15 cellular contexts compared by ENCODE assay signal in the genomic region with DNA sequence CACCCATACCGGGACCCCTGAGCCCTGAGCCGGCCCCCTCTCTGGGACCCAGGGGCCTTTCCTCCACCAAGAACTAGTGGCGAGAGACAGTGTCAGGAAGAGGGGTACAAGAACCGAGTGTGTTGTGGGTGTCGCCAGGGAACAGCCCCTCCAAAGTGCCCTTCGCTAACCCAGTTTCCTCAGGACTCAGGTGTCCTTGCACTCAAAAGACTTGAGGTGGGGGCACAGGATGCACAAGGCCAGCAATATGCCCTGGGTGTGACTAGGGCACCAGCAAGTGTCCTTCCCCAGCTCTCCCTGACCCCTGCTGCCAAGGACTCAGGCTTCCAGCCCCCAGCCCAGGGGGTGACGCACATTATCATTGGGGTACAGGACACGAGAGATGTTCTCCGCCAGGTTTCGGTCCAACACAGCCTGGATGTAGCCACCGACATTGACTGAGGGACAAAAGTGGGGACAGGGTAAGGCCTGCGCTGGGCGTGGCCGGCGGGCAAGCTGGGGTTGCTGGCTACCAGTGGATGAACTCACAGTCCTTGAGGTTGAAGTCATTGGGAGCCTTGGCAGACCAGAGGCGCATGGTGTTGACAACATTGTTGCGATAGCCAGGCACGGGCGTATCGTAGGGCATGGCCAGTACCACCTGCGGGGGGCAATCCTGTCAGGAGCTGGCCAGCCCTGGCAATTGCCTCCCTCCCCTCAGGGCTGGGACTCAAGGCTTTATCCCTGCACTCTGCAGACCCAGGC. TPM values are rescaled to one million over a fixed set of nuclear protein-coding genes. Genes with fewer than 3 reads are reported as not detected.
A peak's percentile ranks its signal among the peaks of the same experiment; 100 is the strongest.
DNase-seq lines count a peak whose midpoint lies in the region; ATAC-seq and TF ChIP-seq lines count a peak whose summit lies in the region.
"Had no signal": no experiment of that assay in that cellular context is flagged by ENCODE, and none has a peak within 500 bp of the region (broad histone marks: within the 10 kb centered on the region; RNA-seq: fewer than 3 reads in every experiment).

No MANE protein-coding gene starts in this region.

- no peaks in the 10 kb centered on the region for H3K27me3 ChIP-seq in IMR-90 (ENCODE audit: control insufficient read depth, insufficient read depth, low read length)
- H3K27me3 ChIP-seq in neuronal stem cell (ENCODE audit: control insufficient read depth in 3 of 3, insufficient read depth in 3 of 3, low read depth in 1 of 3, low read length in 3 of 3): no peaks in the 10 kb centered on the region

- H3K4me3 Mint-ChIP-seq in chondrocyte (ENCODE audit: unreplicated experiment): no peak overlapping the region
- no peak overlapping the region for H3K4me3 Mint-ChIP-seq in stimulated activated effector memory CD8-positive, alpha-beta T cell treated with anti-CD3 and anti-CD28 coated beads, Interleukin-12 subunit alpha, Interleukin-12 subunit beta, amount 100 ng/mL, for 72 hours
- H3K4me3 Mint-ChIP-seq in progenitor cell of endocrine pancreas (ENCODE audit: low read depth): no peak overlapping the region

- CTCF ChIA-PET in IMR-90 (lab: Yijun Ruan, JAX): no interaction called here

- no peak overlapping the region for H2BK5ac ChIP-seq in IMR-90 (ENCODE audit: low read depth, low read length, poor library complexity, severe bottlenecking)
- H2BK5ac ChIP-seq in neuronal stem cell (ENCODE audit: low read length): peak overlapping the region; percentile 55

- H3K9me1 ChIP-seq in IMR-90 (ENCODE audit: insufficient read depth, low read length): 0 out of 2 replicates have a peak, but pooled peaks cover 1% of the 10 kb centered on the region

- H3K56ac ChIP-seq in IMR-90 (ENCODE audit: extremely low read depth, insufficient read depth, low read length): no peak overlapping the region

- H2BK12ac ChIP-seq in neuronal stem cell (ENCODE audit: low read length): no peak overlapping the region

- H3K36me3 Mint-ChIP-seq in chondrocyte (ENCODE audit: low read depth) (no peaks in the 10 kb centered on the region), progenitor cell of endocrine pancreas (ENCODE audit: insufficient read depth) (peaks cover under 1% of the 10 kb centered on the region)
- H3K36me3 Mint-ChIP-seq in stimulated activated effector memory CD8-positive, alpha-beta T cell treated with anti-CD3 and anti-CD28 coated beads, Interleukin-12 subunit alpha, Interleukin-12 subunit beta, amount 100 ng/mL, for 72 hours: peaks cover 19% of the 10 kb centered on the region

- no TSS peak for BruUV-seq in IMR-90 (replicated peaks; lab: Mats Ljungman, UMichigan)

- H3K9ac ChIP-seq in IMR-90 (ENCODE audit: low read depth, low read length) (no peak overlapping the region), neuronal stem cell (ENCODE audit: low read depth, low read length, poor library complexity) (no peak overlapping the region)

- no peak overlapping the region for H4K8ac ChIP-seq in IMR-90 (ENCODE audit: low read depth in 2 of 2, low read length in 2 of 2)
- H4K8ac ChIP-seq in neuronal stem cell (ENCODE audit: low read depth, low read length): no peak overlapping the region

- H4K91ac ChIP-seq in IMR-90 (ENCODE audit: insufficient read depth, low read depth, low read length) (no peak overlapping the region), neuronal stem cell (ENCODE audit: low read depth, low read length, poor library complexity) (no peak overlapping the region)

- no peak for ATAC-seq in IMR-90 (ENCODE audit: low read depth)
- no peak for ATAC-seq in stimulated activated effector memory CD8-positive, alpha-beta T cell treated with anti-CD3 and anti-CD28 coated beads, Interleukin-12 subunit alpha, Interleukin-12 subunit beta, amount 100 ng/mL, for 72 hours
- no peak for ATAC-seq in HG03378 (IDR thresholded peaks at IDR 0.05; ENCODE audit: unreplicated experiment)
- no peak for ATAC-seq in GM19467 (IDR thresholded peaks at IDR 0.05; ENCODE audit: unreplicated experiment)

- H2BK15ac ChIP-seq in IMR-90 (ENCODE audit: low read depth, low read length): no peak overlapping the region
- no peak overlapping the region for H2BK15ac ChIP-seq in neuronal stem cell (ENCODE audit: low read length)

- in situ Hi-C loops in IMR-90 (cut with MboI; ENCODE audit: low sequenced_read_pairs): no loop called here

- TF ChIP-seq CTCF in IMR-90 (conservative IDR thresholded peaks at IDR 0.05; ENCODE audit: low read depth, low read length) (no peak), chondrocyte (IDR thresholded peaks at IDR 0.05) (no peak), progenitor cell of endocrine pancreas (IDR thresholded peaks at IDR 0.05; ENCODE audit: unreplicated experiment) (no peak)

- H3K4me1 ChIP-seq in IMR-90 (ENCODE audit: control insufficient read depth, insufficient read depth, low read length): peaks cover 1% of the 10 kb centered on the region; the same call in 1 of the 2 replicates
- H3K4me1 ChIP-seq in neuronal stem cell (ENCODE audit: control insufficient read depth in 2 of 2, insufficient read depth in 1 of 2, low read depth in 1 of 2, low read length in 2 of 2): peaks cover 11 to 30% of the 10 kb centered on the region in 2 donors

- H3K79me1 ChIP-seq in IMR-90 (ENCODE audit: low read depth in 1 of 2, low read length in 2 of 2) (no peaks in the 10 kb centered on the region), neuronal stem cell (ENCODE audit: low read depth, low read length) (peaks cover 4% of the 10 kb centered on the region)

- H3K9me3 Mint-ChIP-seq in chondrocyte (ENCODE audit: low read depth): no peaks in the 10 kb centered on the region
- no peaks in the 10 kb centered on the region for H3K9me3 Mint-ChIP-seq in stimulated activated effector memory CD8-positive, alpha-beta T cell treated with anti-CD3 and anti-CD28 coated beads, Interleukin-12 subunit alpha, Interleukin-12 subunit beta, amount 100 ng/mL, for 72 hours
- H3K9me3 Mint-ChIP-seq in progenitor cell of endocrine pancreas (ENCODE audit: low read depth): no peaks in the 10 kb centered on the region

- H3K27me3 Mint-ChIP-seq in chondrocyte (ENCODE audit: low read depth): no peaks in the 10 kb centered on the region
- H3K27me3 Mint-ChIP-seq in progenitor cell of endocrine pancreas: peaks cover 1% of the 10 kb centered on the region

- H3K9me3 ChIP-seq in IMR-90 (ENCODE audit: control insufficient read depth, insufficient read depth, low read length) (no peaks in the 10 kb centered on the region), neuronal stem cell (replicated peaks in 1 of 2; ENCODE audit: control insufficient read depth in 2 of 2, insufficient read depth in 1 of 2, low read depth in 1 of 2, low read length in 2 of 2) (no peaks in the 10 kb centered on the region)

- dilution Hi-C loops in IMR-90 (cut with HindIII; ENCODE audit: low sequenced_read_pairs, unreplicated experiment): no loop called here

- peaks cover 5% of the 10 kb centered on the region for H4K20me1 ChIP-seq in IMR-90 (ENCODE audit: insufficient read depth, low read length)

- 92% methylated on average over 8 of the region's 21 CpGs; no CpG with 5 or more reads in 1 of the 2 experiments for WGBS in IMR-90 (ENCODE audit: extremely low coverage in 2 of 2, insufficient read length in 1 of 2), 2 experiments
- no CpG with 5 or more reads among the region's 21 CpGs for WGBS in neuronal stem cell (ENCODE audit: extremely low coverage in 2 of 2, insufficient read length in 2 of 2, insufficient replicate concordance in 1 of 2), 2 donors

- H3K4me3 ChIP-seq in IMR-90 (ENCODE audit: insufficient read depth, low read depth, low read length) (no peak overlapping the region), neuronal stem cell (ENCODE audit: low read length in 2 of 2) (no peak overlapping the region)

- no peak for TF ChIP-seq POLR2A in IMR-90 (IDR thresholded peaks at IDR 0.05; ENCODE audit: low read depth, low read length)

- H3K18ac ChIP-seq in IMR-90 (ENCODE audit: low read depth, low read length) (no peak overlapping the region), neuronal stem cell (ENCODE audit: low read length) (peak overlapping the region; percentile 40)

- H3K4me1 Mint-ChIP-seq in chondrocyte (ENCODE audit: low read depth) (peaks cover 9% of the 10 kb centered on the region), progenitor cell of endocrine pancreas (ENCODE audit: low read depth) (peaks cover 10% of the 10 kb centered on the region)
- H3K4me1 Mint-ChIP-seq in stimulated activated effector memory CD8-positive, alpha-beta T cell treated with anti-CD3 and anti-CD28 coated beads, Interleukin-12 subunit alpha, Interleukin-12 subunit beta, amount 100 ng/mL, for 72 hours: peaks cover 38% of the 10 kb centered on the region

- no peak overlapping the region for H2AFZ ChIP-seq in IMR-90 (replicated peaks; ENCODE audit: low read length, poor library complexity)
- H2AFZ ChIP-seq in neuronal stem cell (ENCODE audit: low read length): no peak overlapping the region

- no peak overlapping the region for H2BK20ac ChIP-seq in IMR-90 (ENCODE audit: low read depth, low read length)

- H3K27ac Mint-ChIP-seq in chondrocyte (ENCODE audit: unreplicated experiment) (no peak overlapping the region), progenitor cell of endocrine pancreas (no peak overlapping the region)
- peak overlapping the region; percentile 48 for H3K27ac Mint-ChIP-seq in stimulated activated effector memory CD8-positive, alpha-beta T cell treated with anti-CD3 and anti-CD28 coated beads, Interleukin-12 subunit alpha, Interleukin-12 subunit beta, amount 100 ng/mL, for 72 hours

- H3K14ac ChIP-seq in IMR-90 (replicated peaks; ENCODE audit: low read depth, low read length): no peak overlapping the region
- H3K14ac ChIP-seq in neuronal stem cell (ENCODE audit: low read length): no peak overlapping the region

- H2AK9ac ChIP-seq in IMR-90 (replicated peaks; ENCODE audit: low read depth, low read length, poor library complexity): peak overlapping the region; percentile 24

- H3K4ac ChIP-seq in IMR-90 (ENCODE audit: low read depth, low read length) (no peak overlapping the region), neuronal stem cell (ENCODE audit: low read length) (peak overlapping the region; percentile 61)

- no peak overlapping the region for H2BK120ac ChIP-seq in IMR-90 (ENCODE audit: low read depth, low read length)
- no peak overlapping the region for H2BK120ac ChIP-seq in neuronal stem cell (ENCODE audit: low read depth, low read length)

- POLR2A ChIA-PET in IMR-90 (lab: Charles Lee; ENCODE audit: unreplicated experiment): no interaction called here

- H3K27ac ChIP-seq in IMR-90 (ENCODE audit: insufficient read depth, low read length): no peak overlapping the region
- H3K27ac ChIP-seq in neuronal stem cell (replicated peaks; ENCODE audit: low read length): no peak overlapping the region

- DNase-seq in IMR-90 (no peak), chondrocyte (ENCODE audit: low spot score) (peak; percentile 73), neuronal stem cell (ENCODE audit: low spot score) (no peak), progenitor cell of endocrine pancreas (ENCODE audit: low spot score, unreplicated experiment) (no peak)
- no peak for DNase-seq in stimulated activated effector memory CD8-positive, alpha-beta T cell treated with anti-CD3 and anti-CD28 coated beads, Interleukin-12 subunit alpha, Interleukin-12 subunit beta, amount 100 ng/mL, for 72 hours (ENCODE audit: low spot score in 2 of 2)
- DNase-seq: C1 segment of cervical spinal cord, EL, HCEC 1CT, NCI-H2227 treated with DMSO at 0.1 percent for 48 hours, NCI-H524 treated with DMSO at 0.1 percent for 48 hours, RPMI8226 had no signal

- H3K4me2 ChIP-seq in IMR-90 (ENCODE audit: low read depth, low read length): no peak overlapping the region
- no peak overlapping the region for H3K4me2 ChIP-seq in neuronal stem cell (ENCODE audit: insufficient read depth, low read length, poor library complexity, severe bottlenecking)

- no peak overlapping the region for H3K23ac ChIP-seq in IMR-90 (ENCODE audit: low read depth, low read length)
- H3K23ac ChIP-seq in neuronal stem cell (ENCODE audit: low read depth, low read length, poor library complexity): peak overlapping the region; percentile 8

- H4K5ac ChIP-seq in IMR-90 (ENCODE audit: low read depth, low read length): no peak overlapping the region

- H3K36me3 ChIP-seq in IMR-90 (ENCODE audit: control insufficient read depth, insufficient read depth, low read length) (no peaks in the 10 kb centered on the region), neuronal stem cell (replicated peaks in 1 of 2; ENCODE audit: control insufficient read depth in 2 of 2, insufficient read depth in 2 of 2, low read length in 2 of 2) (no peaks in the 10 kb centered on the region)

- no peak for TF ChIP-seq RAD21 in IMR-90 (IDR thresholded peaks at IDR 0.05; ENCODE audit: low read length)

- intact Hi-C loops in IMR-90 (cut with micrococcal nuclease): no loop called here

- H2AK5ac ChIP-seq in IMR-90 (ENCODE audit: low read depth, low read length) (no peak overlapping the region), neuronal stem cell (ENCODE audit: low read depth, low read length) (peak overlapping the region; percentile 33)

RNA-seq across cellular contexts. Expression of gene PYGM, which starts 4.7 kb away (rescaled TPM):
- total RNA-seq in IMR-90 (2012; rRNA removed): under 0.01 and 0.18 TPM in 2 replicates
- 0.21 and 0.46 TPM in 2 replicates for polyA plus RNA-seq in IMR-90 (2012; rRNA removed)
- 0.08 and 0.31 TPM in 2 replicates for polyA plus RNA-seq in IMR-90 (2012; cell fraction: cytosol; rRNA removed)
- 0.58 and 0.64 TPM in 2 replicates for polyA plus RNA-seq in IMR-90 (2012; cell fraction: nucleus; rRNA removed; ENCODE audit: low replicate concordance)
- total RNA-seq in chondrocyte: 0.65 to 1.6 TPM (median 1.2 TPM) in 3 replicates
- polyA plus RNA-seq in neuronal stem cell (2013, experiment 1 of 2): 1.3 TPM
- 1.3 TPM for polyA plus RNA-seq in neuronal stem cell (2013, experiment 2 of 2)
- 1.4 and 1.6 TPM in 2 replicates for total RNA-seq in progenitor cell of endocrine pancreas

RNA-seq across cellular contexts. Expression of gene RASGRP2, which starts 11.1 kb away (rescaled TPM):
- total RNA-seq in IMR-90 (2012; rRNA removed) (not detected in 2 replicates), chondrocyte (4.7 to 11.4 TPM (median 10.1 TPM) in 3 replicates), progenitor cell of endocrine pancreas (0.53 and 0.73 TPM in 2 replicates)
- polyA plus RNA-seq in IMR-90 (2012; rRNA removed): 0.82 and 1.2 TPM in 2 replicates
- 0.93 TPM in 1 of 2 replicates, not detected in the other for polyA plus RNA-seq in IMR-90 (2012; cell fraction: cytosol; rRNA removed)
- polyA plus RNA-seq in IMR-90 (2012; cell fraction: nucleus; rRNA removed; ENCODE audit: low replicate concordance): 1.2 and 1.9 TPM in 2 replicates
- 1.3 TPM for polyA plus RNA-seq in neuronal stem cell (2013, experiment 1 of 2)
- polyA plus RNA-seq in neuronal stem cell (2013, experiment 2 of 2): 1.4 TPM
- total RNA-seq: HT1080, SK-MEL-5 had no signal

RNA-seq across cellular contexts. Expression of gene SF1, which starts 23.3 kb away (rescaled TPM):
- total RNA-seq in IMR-90 (2012; rRNA removed) (56.8 and 76.1 TPM in 2 replicates), chondrocyte (183 to 198 TPM (median 190 TPM) in 3 replicates), progenitor cell of endocrine pancreas (500 and 503 TPM in 2 replicates)
- polyA plus RNA-seq in IMR-90 (2012; rRNA removed): 75.0 and 88.0 TPM in 2 replicates
- 103 and 112 TPM in 2 replicates for polyA plus RNA-seq in IMR-90 (2012; cell fraction: cytosol; rRNA removed)
- 263 and 388 TPM in 2 replicates for polyA plus RNA-seq in IMR-90 (2012; cell fraction: nucleus; rRNA removed; ENCODE audit: low replicate concordance)
- polyA plus RNA-seq in neuronal stem cell (2013, experiment 1 of 2): 214 TPM
- 215 TPM for polyA plus RNA-seq in neuronal stem cell (2013, experiment 2 of 2)

RNA-seq across cellular contexts. Expression of gene NRXN2, which starts 32.1 kb away (rescaled TPM):
- 0.18 and 0.28 TPM in 2 replicates for total RNA-seq in IMR-90 (2012; rRNA removed)
- 0.13 and 0.22 TPM in 2 replicates for polyA plus RNA-seq in IMR-90 (2012; rRNA removed)
- polyA plus RNA-seq in IMR-90 (2012; cell fraction: cytosol; rRNA removed): 0.17 and 0.21 TPM in 2 replicates
- polyA plus RNA-seq in IMR-90 (2012; cell fraction: nucleus; rRNA removed; ENCODE audit: low replicate concordance): 0.39 and 0.55 TPM in 2 replicates
- total RNA-seq in chondrocyte: 1.1 to 3.0 TPM (median 1.8 TPM) in 3 replicates
- polyA plus RNA-seq in neuronal stem cell (2013, experiment 1 of 2): 33.3 TPM
- polyA plus RNA-seq in neuronal stem cell (2013, experiment 2 of 2): 33.6 TPM
- 0.17 and 0.60 TPM in 2 replicates for total RNA-seq in progenitor cell of endocrine pancreas

RNA-seq across cellular contexts. Expression of gene MAP4K2, which starts 47.9 kb away (rescaled TPM):
- total RNA-seq in IMR-90 (2012; rRNA removed): 9.2 and 11.7 TPM in 2 replicates
- polyA plus RNA-seq in IMR-90 (2012; rRNA removed): 16.6 and 22.2 TPM in 2 replicates
- polyA plus RNA-seq in IMR-90 (2012; cell fraction: cytosol; rRNA removed): 18.8 and 24.1 TPM in 2 replicates
- 41.7 and 95.5 TPM in 2 replicates for polyA plus RNA-seq in IMR-90 (2012; cell fraction: nucleus; rRNA removed; ENCODE audit: low replicate concordance)
- 11.3 to 17.8 TPM (median 13.4 TPM) in 3 replicates for total RNA-seq in chondrocyte
- 11.1 TPM for polyA plus RNA-seq in neuronal stem cell (2013, experiment 1 of 2)
- 11.6 TPM for polyA plus RNA-seq in neuronal stem cell (2013, experiment 2 of 2)
- total RNA-seq in progenitor cell of endocrine pancreas: 12.7 and 13.3 TPM in 2 replicates
